ENCODE assay signal across 18 cellular contexts in the genomic region with DNA sequence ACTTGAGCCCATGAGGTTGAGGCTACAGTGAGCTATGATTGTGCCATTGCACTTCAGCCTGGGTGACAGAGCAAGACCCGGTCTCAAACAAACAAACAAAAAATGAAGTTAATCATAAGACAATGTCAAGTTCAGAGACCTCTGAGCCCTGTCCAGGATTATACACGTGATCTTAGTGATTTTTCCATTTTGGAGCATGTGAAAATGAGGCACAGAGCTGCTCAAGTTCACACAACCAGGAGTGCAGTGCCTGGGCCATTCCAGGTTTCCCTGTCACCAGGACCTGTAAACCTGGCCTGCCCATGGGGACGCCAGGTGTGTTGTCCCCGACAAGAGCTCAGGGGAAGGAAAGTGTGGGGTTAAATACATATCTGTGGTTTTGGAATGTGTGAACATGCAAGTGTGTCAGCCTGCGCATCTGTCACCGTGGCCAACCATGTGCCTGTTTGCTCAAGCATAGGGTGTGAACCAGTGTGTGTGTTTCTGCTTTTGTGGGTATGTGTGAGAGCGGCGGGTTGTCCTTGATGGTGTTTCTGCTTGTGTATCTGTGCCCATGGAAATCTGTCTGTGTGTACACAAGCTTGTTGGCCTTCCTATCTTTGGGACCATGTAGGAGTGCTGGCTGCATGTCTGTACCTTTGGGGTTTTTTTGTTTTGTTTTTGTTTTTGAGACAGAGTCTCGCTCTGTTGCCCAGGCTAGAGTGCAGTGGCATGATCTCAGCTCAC. TPM values are rescaled to one million over a fixed set of nuclear protein-coding genes. Genes with fewer than 3 reads are reported as not detected.
DNase-seq lines count a peak whose midpoint lies in the region; ATAC-seq and TF ChIP-seq lines count a peak whose summit lies in the region.
"Had no signal": no experiment of that assay in that cellular context is flagged by ENCODE, and none has a peak within 500 bp of the region (broad histone marks: within the 10 kb centered on the region; RNA-seq: fewer than 3 reads in every experiment).

No MANE protein-coding gene starts in this region.

- no peaks in the 10 kb centered on the region for H4K20me1 ChIP-seq in BLaER1

- H3K36me3 ChIP-seq in BLaER1 (no peaks in the 10 kb centered on the region), sigmoid colon (no peaks in the 10 kb centered on the region)
- H3K36me3 ChIP-seq: left lung had no signal

- intact Hi-C loops in left colon (cut with DNase I, micrococcal nuclease), result no loop called here
- intact Hi-C loops in sigmoid colon (cut with DNase I), result no loop called here

- peak overlapping the region; percentile 62 for H3K4me2 ChIP-seq in BLaER1

- DNase-seq in RWPE1 (ENCODE audit: low spot score) (no peak), left colon (peak; percentile 36 to 49), sigmoid colon (no peak), NCI-H1436 (lab: John Stamatoyannopoulos, UW) (no peak)
- DNase-seq in activated CD4-positive, alpha-beta T cell treated with anti-CD3 and anti-CD28 coated beads, Interleukin-2, amount 50 U/mL, for 1 hour, result no peak
- DNase-seq: activated CD4-positive, alpha-beta T cell treated with anti-CD3 and anti-CD28 coated beads for 4 hours; activated CD8-positive, alpha-beta memory T cell treated with anti-CD3 and anti-CD28 coated beads, Interleukin-2, amount 50 U/mL, for 48 hours; activated gamma-delta T cell treated with Interleukin-2 at 50 U/mL for 16 hours; amygdala; IMR-90; left lung; NCI-H748 treated with DMSO at 0.1 percent for 48 hours; stimulated activated CD4-positive, alpha-beta T cell treated with anti-CD3 and anti-CD28 coated beads, Interleukin-15, amount 100 ng/mL, for 24 hours had no signal

- no peak overlapping the region for H3K9ac ChIP-seq in BLaER1

- CTCF ChIA-PET in RWPE1 (lab: Yijun Ruan, JAX), result interaction anchor here (1.2 to 5.8 kb wide), 4 partner anchors 21 to 93 kb away, joined by 5 to 42 read pairs (median 24); a partner anchor contains a TSS

- WGBS in sigmoid colon, 2 donors, result 23 to 56% methylated on average over 9 of the region's 9 CpGs

- no peak for TF ChIP-seq POLR2A in sigmoid colon (IDR thresholded peaks at IDR 0.05)

- POLR2A ChIA-PET in RWPE1 (lab: Yijun Ruan, JAX; ENCODE audit: low non-redundant PET), result no interaction called here

- H3K9me3 ChIP-seq in BLaER1 (no peaks in the 10 kb centered on the region), sigmoid colon (no peaks in the 10 kb centered on the region)
- H3K9me3 ChIP-seq: left lung had no signal

- peaks cover 69% of the 10 kb centered on the region for H3K4me1 ChIP-seq in BLaER1
- peaks cover 0 to 46% (median 34%) of the 10 kb centered on the region in 4 donors for H3K4me1 ChIP-seq in sigmoid colon

- H3K27me3 ChIP-seq in BLaER1 (peaks cover 6% of the 10 kb centered on the region; the same call in 1 of the 2 replicates), sigmoid colon (peaks cover 17 to 54% (median 21%) of the 10 kb centered on the region in 3 donors)

- H3K4me3 ChIP-seq in BLaER1 (no peak overlapping the region), sigmoid colon (no peak overlapping the region)
- H3K4me3 ChIP-seq: left lung had no signal

- no peak for TF ChIP-seq CTCF in RWPE1 (conservative IDR thresholded peaks at IDR 0.05; ENCODE audit: low read depth)
- TF ChIP-seq CTCF in sigmoid colon (IDR thresholded peaks at IDR 0.05), result no peak

- H3K27ac ChIP-seq in BLaER1 (peak overlapping the region; percentile 8; the same call in 1 of the 2 replicates), RWPE1 (peak overlapping the region; percentile 29), sigmoid colon (peak overlapping the region; percentile 82 to 84 (median 84))
- H3K27ac ChIP-seq: left lung had no signal

- TF ChIP-seq EP300 in sigmoid colon (IDR thresholded peaks at IDR 0.05), result no peak

- ATAC-seq in left colon (no peak), GM18502 (IDR thresholded peaks at IDR 0.05; ENCODE audit: poor library complexity, unreplicated experiment) (no peak), GM19035 (IDR thresholded peaks at IDR 0.05; ENCODE audit: unreplicated experiment) (no peak)
- ATAC-seq: left lung had no signal

RNA-seq across cellular contexts. Expression of a gene that starts 1.5 kb away (rescaled TPM):
- total RNA-seq in left colon (10 to 100 TPM in 1 of 2 donors, 1 to 10 TPM in 1; 7.7 to 30.3 TPM), sigmoid colon (100 to 1,000 TPM in 1 of 4 donors, 10 to 100 TPM in 3; 39.1 to 107 (median 44.6) TPM)
- 10 to 100 TPM in 2 of 3 donors, 1 to 10 TPM in 1; 6.0 to 57.7 (median 15.0) TPM for polyA plus RNA-seq in sigmoid colon
- total RNA-seq: fibroblast of villous mesenchyme had no signal

RNA-seq across cellular contexts. Expression of a gene that starts 2.3 kb away (rescaled TPM):
- total RNA-seq in left colon (10 to 100 TPM in 1 of 2 donors, 1 to 10 TPM in 1; 9.7 to 14.2 TPM), sigmoid colon (10 to 100 TPM; 29.0 to 47.1 (median 35.1) TPM)
- 10 to 100 TPM in 1 of 3 donors, 1 to 10 TPM in 2; 4.2 to 35.7 (median 9.0) TPM for polyA plus RNA-seq in sigmoid colon
- total RNA-seq: fibroblast of villous mesenchyme, IMR-90, pulmonary artery endothelial cell had no signal

RNA-seq across cellular contexts. Expression of a gene that starts 5.9 kb away (rescaled TPM):
- not detected for total RNA-seq in left colon
- 1 to 10 TPM in 1 of 4 donors, not detected in 3; 3.3 TPM for total RNA-seq in sigmoid colon
- 1 to 10 TPM in 1 of 3 donors, not detected in 2; 1.7 TPM for polyA plus RNA-seq in sigmoid colon
- total RNA-seq: IMR-90, left lung, pulmonary artery endothelial cell had no signal

RNA-seq across cellular contexts. Expression of a gene that starts 17.4 kb away (rescaled TPM):
- 10 to 100 TPM; 14.9 to 18.3 TPM for total RNA-seq in left colon
- 10 to 100 TPM; 20.1 to 32.4 (median 28.8) TPM for total RNA-seq in sigmoid colon
- 100 to 1,000 TPM in 1 of 3 donors, 10 to 100 TPM in 2; 18.5 to 102 (median 27.0) TPM for polyA plus RNA-seq in sigmoid colon

RNA-seq across cellular contexts. Expression of a gene that starts 21.5 kb away (rescaled TPM):
- 1,000 to 10,000 TPM; 4,169 to 4,218 TPM for total RNA-seq in left colon
- total RNA-seq in sigmoid colon, result 10 to 100 TPM in 2 of 4 donors, 1 to 10 TPM in 2; 3.7 to 15.3 (median 8.2) TPM
- polyA plus RNA-seq in sigmoid colon, result 1,000 to 10,000 TPM; 2,472 to 3,333 (median 2,871) TPM
- total RNA-seq: fibroblast of villous mesenchyme, IMR-90, pulmonary artery endothelial cell had no signal
- polyA plus RNA-seq: IMR-90 had no signal

Comparison
In these comparisons a context has a peak if more than half of its experiments do, and no peak if none do; other contexts are left out.
1. H3K27ac ChIP-seq: peak in every context shown above with its lines; median percentile 84 in sigmoid colon; 29 in RWPE1; 8 in BLaER1.
2. DNase-seq: peak in left colon (2 of 2); none in RWPE1 (single experiment), sigmoid colon (single experiment), activated CD4-positive, alpha-beta T cell treated with anti-CD3 and anti-CD28 coated beads, Interleukin-2, amount 50 U/mL, for 1 hour (single experiment) and NCI-H1436 (single experiment).